In the genomic region with DNA sequence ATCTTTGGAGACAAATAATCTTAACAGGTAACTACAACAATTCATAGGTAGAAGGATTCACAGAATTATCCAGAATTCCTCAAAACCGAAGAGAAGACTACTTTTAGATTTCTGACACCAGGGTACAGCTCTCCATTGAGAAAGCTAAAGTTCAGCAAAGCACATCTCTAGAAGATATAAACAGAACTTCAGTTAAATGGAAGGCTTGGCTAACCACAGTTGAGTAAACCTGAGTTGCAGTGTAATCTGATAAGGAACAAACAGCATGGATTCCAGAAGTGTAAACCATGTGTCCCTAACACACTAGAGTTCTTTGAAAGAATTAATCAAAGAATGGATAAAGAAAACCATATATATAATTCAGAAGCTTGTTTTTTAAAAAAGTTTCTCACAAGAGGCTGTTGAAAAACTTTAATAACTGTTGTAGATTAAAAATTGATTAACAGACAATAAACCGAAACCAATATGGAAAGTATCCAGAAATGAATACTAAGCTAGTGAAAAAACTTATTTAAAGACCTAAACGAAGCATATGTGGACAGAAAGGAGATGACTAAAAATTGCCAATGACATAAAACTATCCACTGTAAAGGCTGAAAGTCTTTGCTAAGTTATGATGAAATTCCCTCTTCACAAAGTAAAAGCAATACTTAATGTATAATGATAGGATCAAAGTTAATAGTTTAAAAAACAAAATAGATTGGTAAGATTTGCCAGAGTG, we compare ENCODE assay signal across 10 cellular contexts. TPM values are rescaled to one million over a fixed set of nuclear protein-coding genes. Genes with fewer than 3 reads are reported as not detected.
A peak's percentile ranks its signal among the peaks of the same experiment; 100 is the strongest.
DNase-seq lines count a peak whose midpoint lies in the region; ATAC-seq, FAIRE-seq and TF ChIP-seq lines count a peak whose summit lies in the region.
"Had no signal": no experiment of that assay in that cellular context is flagged by ENCODE, and none has a peak within 500 bp of the region (broad histone marks: within the 10 kb centered on the region; RNA-seq: fewer than 3 reads in every experiment).

No MANE protein-coding gene starts in this region.

- no peak for ATAC-seq in WTC11
- no peak for ATAC-seq in upper lobe of right lung
- ATAC-seq in T-cell (replicated peaks in 1 of 4) = no peak

- no peak for TF ChIP-seq POLR2A in erythroblast (IDR thresholded peaks at IDR 0.05; ENCODE audit: low read length)

- H3K27ac ChIP-seq in keratinocyte (ENCODE audit: control insufficient read depth, insufficient read depth, low read length) (peak overlapping the region; percentile 95), upper lobe of right lung (peak overlapping the region; percentile 44)

- H3K27me3 ChIP-seq in keratinocyte (ENCODE audit: control insufficient read depth, extremely low read depth, insufficient read depth, low read length) = no peaks in the 10 kb centered on the region
- H3K27me3 ChIP-seq in upper lobe of right lung = no peaks in the 10 kb centered on the region

- H3K27ac Mint-ChIP-seq in activated naive CD8-positive, alpha-beta T cell = peak overlapping the region; percentile 84
- no peak overlapping the region for H3K27ac Mint-ChIP-seq in activated naive CD8-positive, alpha-beta T cell treated with anti-CD3 and anti-CD28 coated beads for 36 hours
- no peak overlapping the region for H3K27ac Mint-ChIP-seq in WTC11
- H3K27ac Mint-ChIP-seq in T-cell = no peak overlapping the region
- H3K27ac Mint-ChIP-seq: B cell had no signal

- H3K36me3 Mint-ChIP-seq in activated naive CD8-positive, alpha-beta T cell = peaks cover 3% of the 10 kb centered on the region
- peaks cover 1% of the 10 kb centered on the region for H3K36me3 Mint-ChIP-seq in activated naive CD8-positive, alpha-beta T cell treated with anti-CD3 and anti-CD28 coated beads for 36 hours
- no peaks in the 10 kb centered on the region for H3K36me3 Mint-ChIP-seq in WTC11
- H3K36me3 Mint-ChIP-seq in T-cell = no peaks in the 10 kb centered on the region

- H2AFZ ChIP-seq in keratinocyte (ENCODE audit: control insufficient read depth, low read length) = no peak overlapping the region

- H3K27me3 Mint-ChIP-seq in activated naive CD8-positive, alpha-beta T cell = no peaks in the 10 kb centered on the region
- no peaks in the 10 kb centered on the region for H3K27me3 Mint-ChIP-seq in activated naive CD8-positive, alpha-beta T cell treated with anti-CD3 and anti-CD28 coated beads for 36 hours
- H3K27me3 Mint-ChIP-seq in WTC11 (ENCODE audit: low read depth) (0 out of 2 replicates have a peak, but pooled peaks cover 4% of the 10 kb centered on the region), T-cell (no peaks in the 10 kb centered on the region)
- H3K27me3 Mint-ChIP-seq: B cell had no signal

- intact Hi-C loops in upper lobe of right lung (cut with DNase I) = no loop called here

- H3K36me3 ChIP-seq in keratinocyte (ENCODE audit: control insufficient read depth in 2 of 2, extremely low read depth in 1 of 2, insufficient read depth in 2 of 2, low read length in 2 of 2) (no peaks in the 10 kb centered on the region), upper lobe of right lung (no peaks in the 10 kb centered on the region)

- CTCF ChIA-PET in WTC11 (lab: Charles Lee) = interaction anchor here (0.9 kb wide), 1 partner anchor 96 kb away, joined by 3 read pairs; no protein-coding TSS in a partner anchor
- CTCF ChIA-PET in T-cell (lab: Charles Lee) = interaction anchor here in 1 of 2 donors (1.0 to 1.4 kb wide), 3 partner anchors 26 to 96 kb away, joined by 3 to 10 read pairs (median 4); partner anchors contain the start of gene SUPT4H1

- peak overlapping the region; percentile 22 for H3K4me3 Mint-ChIP-seq in activated naive CD8-positive, alpha-beta T cell
- H3K4me3 Mint-ChIP-seq in activated naive CD8-positive, alpha-beta T cell treated with anti-CD3 and anti-CD28 coated beads for 36 hours = no peak overlapping the region
- no peak overlapping the region for H3K4me3 Mint-ChIP-seq in WTC11
- H3K4me3 Mint-ChIP-seq in T-cell = no peak overlapping the region
- H3K4me3 Mint-ChIP-seq: B cell had no signal

- DNase-seq in activated naive CD8-positive, alpha-beta T cell treated with anti-CD3 and anti-CD28 coated beads for 36 hours = no peak
- DNase-seq in WTC11 (ENCODE audit: low spot score) = no peak
- no peak for DNase-seq in keratinocyte (ENCODE audit: low read depth, low spot score)
- no peak for DNase-seq in upper lobe of right lung
- no peak for DNase-seq in erythroblast (lab: John Stamatoyannopoulos, UW)
- DNase-seq in T-cell = no peak
- no peak for DNase-seq in inferior parietal cortex (ENCODE audit: extremely low spot score)

- TF ChIP-seq CTCF in WTC11 (IDR thresholded peaks at IDR 0.05) (no peak), keratinocyte (optimal IDR thresholded peaks at IDR 0.05 in 1 of 3, IDR thresholded peaks at IDR 0.05 in 1 of 3, conservative IDR thresholded peaks at IDR 0.05 in 1 of 3; ENCODE audit: extremely low read depth in 1 of 3, insufficient read depth in 2 of 3, low read length in 3 of 3) (no peak), upper lobe of right lung (IDR thresholded peaks at IDR 0.05) (no peak)

- peaks cover 90% of the 10 kb centered on the region for H3K79me2 ChIP-seq in keratinocyte (ENCODE audit: control insufficient read depth, insufficient read depth, low read length)

- dilution Hi-C loops in keratinocyte (cut with MboI; ENCODE audit: extremely low pct_ligation_motif_present, low sequenced_read_pairs) = no loop called here

- no peaks in the 10 kb centered on the region for H3K9me3 Mint-ChIP-seq in activated naive CD8-positive, alpha-beta T cell (ENCODE audit: low read depth)
- no peaks in the 10 kb centered on the region for H3K9me3 Mint-ChIP-seq in activated naive CD8-positive, alpha-beta T cell treated with anti-CD3 and anti-CD28 coated beads for 36 hours
- H3K9me3 Mint-ChIP-seq in WTC11 = no peaks in the 10 kb centered on the region
- no peaks in the 10 kb centered on the region for H3K9me3 Mint-ChIP-seq in T-cell

- peaks cover 21% of the 10 kb centered on the region for H3K4me1 Mint-ChIP-seq in activated naive CD8-positive, alpha-beta T cell (ENCODE audit: low read depth)
- peaks cover 24% of the 10 kb centered on the region for H3K4me1 Mint-ChIP-seq in activated naive CD8-positive, alpha-beta T cell treated with anti-CD3 and anti-CD28 coated beads for 36 hours
- H3K4me1 Mint-ChIP-seq in WTC11 = peaks cover 25% of the 10 kb centered on the region
- H3K4me1 Mint-ChIP-seq in T-cell = peaks cover 12 to 14% (median 13%) of the 10 kb centered on the region in 3 donors

- peaks cover 45% of the 10 kb centered on the region for H3K4me1 ChIP-seq in keratinocyte (ENCODE audit: control insufficient read depth, extremely low read depth, insufficient read depth, low read length)
- no peaks in the 10 kb centered on the region for H3K4me1 ChIP-seq in upper lobe of right lung

- H3K9me3 ChIP-seq in keratinocyte (ENCODE audit: control insufficient read depth, low read depth, low read length) (no peaks in the 10 kb centered on the region), upper lobe of right lung (no peaks in the 10 kb centered on the region)

- POLR2A ChIA-PET in WTC11 (lab: Charles Lee) (interaction anchor here (1.0 kb wide), 1 partner anchor 61 kb away, joined by 3 read pairs; the partner anchor contains the start of gene SUPT4H1), T-cell (lab: Charles Lee) (interaction anchor here in 1 of 2 donors (0.6 to 0.8 kb wide), 2 partner anchors 78 to 1580 kb away, joined by 3 read pairs; no protein-coding TSS in a partner anchor)

- FAIRE-seq in keratinocyte (lab: Jason Lieb, UNC) = peak; percentile 73
- FAIRE-seq: TTC549 had no signal

- peak overlapping the region; percentile 91 for H3K9ac ChIP-seq in keratinocyte (ENCODE audit: control insufficient read depth, extremely low read depth, insufficient read depth, low read length)

- H3K4me2 ChIP-seq in keratinocyte (ENCODE audit: control insufficient read depth, extremely low read depth, insufficient read depth, low read depth, low read length) = peak overlapping the region; percentile 93

- H3K4me3 ChIP-seq in keratinocyte (ENCODE audit: control insufficient read depth in 2 of 3, extremely low read depth in 1 of 3, insufficient read depth in 2 of 3, low read depth in 1 of 3, low read length in 3 of 3) (peak overlapping the region; percentile 64 to 97 (median 95)), upper lobe of right lung (peak overlapping the region; percentile 41)

- no peaks in the 10 kb centered on the region for H4K20me1 ChIP-seq in keratinocyte (ENCODE audit: control insufficient read depth, extremely low read depth, insufficient read depth, low read length)

- no peaks in the 10 kb centered on the region for H3K9me1 ChIP-seq in keratinocyte (ENCODE audit: control insufficient read depth, extremely low read depth, insufficient read depth, low read length)

TF ChIP-seq in WTC11, 78 proteins besides CTCF, POLR2A, EP300 and RAD21:
- TF ChIP-seq GABPB1 (CRISPR knock-in tag; IDR thresholded peaks at IDR 0.05) (peak; percentile 33; the same call in 1 of the 2 replicates), RORB (CRISPR knock-in tag; IDR thresholded peaks at IDR 0.05) (no peak), MYBL2 (CRISPR knock-in tag; IDR thresholded peaks at IDR 0.05) (no peak), TEAD4 (CRISPR knock-in tag; IDR thresholded peaks at IDR 0.05) (no peak)

RNA-seq across cellular contexts. Expression of gene RNF43, which starts 4.3 kb away (rescaled TPM):
- under 1 TPM; 0.41 to 0.48 TPM for total RNA-seq in activated naive CD8-positive, alpha-beta T cell treated with anti-CD3 and anti-CD28 coated beads for 36 hours
- total RNA-seq in WTC11 (2021) (3.2 to 3.6 TPM (median 3.5 TPM) in 3 replicates), upper lobe of right lung (7.5 TPM), T-cell (1 to 10 TPM; 1.2 to 4.0 (median 1.8) TPM)
- polyA plus RNA-seq in keratinocyte = 5.3 to 16.4 TPM (median 15.0 TPM) in 3 replicates
- 6.5 TPM for polyA plus RNA-seq in keratinocyte (2011; ENCODE audit: low read depth)
- 7.6 and 9.6 TPM in 2 replicates for polyA plus RNA-seq in keratinocyte (2011; cell fraction: cytosol; rRNA removed)
- polyA plus RNA-seq in keratinocyte (2011; cell fraction: nucleus; rRNA removed) = 36.2 and 39.0 TPM in 2 replicates
- 8.3 and 16.0 TPM in 2 replicates for polyA plus RNA-seq in keratinocyte (2012; ENCODE audit: low replicate concordance)
- polyA minus RNA-seq in keratinocyte = 8.0 to 23.8 TPM (median 16.6 TPM) in 3 replicates
- 2.7 TPM for polyA minus RNA-seq in keratinocyte (2011; cell fraction: cytosol; rRNA and poly(A)+ RNA removed)
- 21.7 and 32.8 TPM in 2 replicates for polyA minus RNA-seq in keratinocyte (2011; cell fraction: nucleus; rRNA and poly(A)+ RNA removed)
